Comparison of ENCODE assay signal across 14 cellular contexts in genomic region chr11:43515090-43515489, GRCh38.
DNase-seq lines count a peak whose midpoint lies in the region; ATAC-seq and TF ChIP-seq lines count a peak whose summit lies in the region.
"Had no signal": no experiment of that assay in that cellular context is flagged by ENCODE, and none has a peak within 500 bp of the region (broad histone marks: within the 10 kb centered on the region; RNA-seq: fewer than 3 reads in every experiment).

No MANE protein-coding gene starts in this region.

- H3K4me1 ChIP-seq in left ventricle myocardium inferior = no peaks in the 10 kb centered on the region
- H3K4me1 ChIP-seq in heart right ventricle = no peaks in the 10 kb centered on the region
- no peaks in the 10 kb centered on the region for H3K4me1 ChIP-seq in left lung

- 63 to 64% methylated on average over 6 of the region's 6 CpGs for WGBS in heart right ventricle, 2 donors

- no peak overlapping the region for H3K4me3 ChIP-seq in left ventricle myocardium inferior
- H3K4me3 ChIP-seq in heart right ventricle = no peak overlapping the region
- H3K4me3 ChIP-seq in left lung = no peak overlapping the region

- H3K27me3 ChIP-seq in left ventricle myocardium inferior (ENCODE audit: low read depth) (peaks cover 43% of the 10 kb centered on the region), heart right ventricle (peaks cover 0 to 10% (median 5%) of the 10 kb centered on the region in 7 donors), left lung (peaks cover 0 to 16% of the 10 kb centered on the region in 2 donors)

- intact Hi-C loops in left ventricle myocardium inferior (cut with micrococcal nuclease) = no loop called here
- intact Hi-C loops in heart right ventricle (cut with DNase I) = loop anchor here in 1 of 10 donors (10.0 kb wide), 1 partner anchor 50 kb away; no protein-coding TSS in a partner anchor
- intact Hi-C loops in left lung (cut with DNase I) = no loop called here

- no peak for DNase-seq in left ventricle myocardium inferior
- no peak for DNase-seq in heart right ventricle
- peak; percentile 5 for DNase-seq in NCI-H82 treated with DMSO at 0.1 percent for 48 hours (lab: John Stamatoyannopoulos, UW; ENCODE audit: unreplicated experiment)
- peak; percentile 10 for DNase-seq in dermis blood vessel endothelial cell
- no peak for DNase-seq in type B pancreatic cell (ENCODE audit: extremely low spot score, unreplicated experiment)
- DNase-seq in left lung = no peak
- DNase-seq: activated CD4-positive, alpha-beta T cell treated with anti-CD3 and anti-CD28 coated beads, Interleukin-2, amount 10 ng/mL, durations not matched to agents 24 days and 14 days; activated naive CD4-positive, alpha-beta T cell; AML-193; effector memory CD4-positive, alpha-beta T cell; MV-4-11; stimulated activated naive CD8-positive, alpha-beta T cell treated with anti-CD3 and anti-CD28 coated beads, Interleukin-15, Interleukin-2, amounts not matched to agents 100 U/mL and 50 U/mL, for 24 hours had no signal

- no peaks in the 10 kb centered on the region for H3K9me3 Mint-ChIP-seq in type B pancreatic cell

- H3K9me3 ChIP-seq in left ventricle myocardium inferior (replicated peaks) = peaks cover 4% of the 10 kb centered on the region
- peaks cover 0 to 6% (median 0%) of the 10 kb centered on the region in 11 donors for H3K9me3 ChIP-seq in heart right ventricle
- H3K9me3 ChIP-seq in left lung = peaks cover 0 to 2% of the 10 kb centered on the region in 2 donors

- peak; percentile 30 for TF ChIP-seq CTCF in left ventricle myocardium inferior (IDR thresholded peaks at IDR 0.05; ENCODE audit: borderline replicate concordance)
- TF ChIP-seq CTCF in heart right ventricle (IDR thresholded peaks at IDR 0.05) = peak in 4 of 9 donors; percentile 8 to 22 (median 17)
- peak; percentile 63 for TF ChIP-seq CTCF in type B pancreatic cell (conservative IDR thresholded peaks at IDR 0.05)
- TF ChIP-seq CTCF in left lung (IDR thresholded peaks at IDR 0.05) = no peak

- H3K36me3 ChIP-seq in left ventricle myocardium inferior (no peaks in the 10 kb centered on the region), heart right ventricle (no peaks in the 10 kb centered on the region), left lung (no peaks in the 10 kb centered on the region)

- H3K36me3 Mint-ChIP-seq in type B pancreatic cell = no peaks in the 10 kb centered on the region

- ATAC-seq in heart right ventricle = no peak
- no peak for ATAC-seq in left lung
- no peak for ATAC-seq in GM18907 (IDR thresholded peaks at IDR 0.05; ENCODE audit: unreplicated experiment)
- ATAC-seq in HG03520 (IDR thresholded peaks at IDR 0.05; ENCODE audit: unreplicated experiment) = no peak
- ATAC-seq: stimulated activated naive CD8-positive, alpha-beta T cell treated with anti-CD3 and anti-CD28 coated beads, Interleukin-15, Interleukin-2, amounts not matched to agents 100 U/mL and 50 U/mL, for 24 hours had no signal

- H3K27ac Mint-ChIP-seq in type B pancreatic cell = no peak overlapping the region
- H3K27ac Mint-ChIP-seq: activated CD4-positive, alpha-beta T cell treated with anti-CD3 and anti-CD28 coated beads, Interleukin-2, amount 10 ng/mL, durations not matched to agents 24 days and 14 days had no signal

- H3K4me1 Mint-ChIP-seq in type B pancreatic cell (ENCODE audit: unreplicated experiment) = no peaks in the 10 kb centered on the region
- H3K4me1 Mint-ChIP-seq: activated CD4-positive, alpha-beta T cell treated with anti-CD3 and anti-CD28 coated beads, Interleukin-2, amount 10 ng/mL, durations not matched to agents 24 days and 14 days had no signal

- no peak overlapping the region for H3K4me3 Mint-ChIP-seq in type B pancreatic cell
- H3K4me3 Mint-ChIP-seq: activated CD4-positive, alpha-beta T cell treated with anti-CD3 and anti-CD28 coated beads, Interleukin-2, amount 10 ng/mL, durations not matched to agents 24 days and 14 days had no signal

- H3K27ac ChIP-seq in left ventricle myocardium inferior (replicated peaks) (no peak overlapping the region), heart right ventricle (no peak overlapping the region), left lung (no peak overlapping the region)

- peaks cover 11% of the 10 kb centered on the region for H3K27me3 Mint-ChIP-seq in type B pancreatic cell
- H3K27me3 Mint-ChIP-seq: activated CD4-positive, alpha-beta T cell treated with anti-CD3 and anti-CD28 coated beads, Interleukin-2, amount 10 ng/mL, durations not matched to agents 24 days and 14 days had no signal

Comparison
In these comparisons a context has a peak if more than half of its experiments do, and no peak if none do; other contexts are left out.
1. DNase-seq: peak in NCI-H82 treated with DMSO at 0.1 percent for 48 hours (single experiment) and dermis blood vessel endothelial cell (single experiment); none in left ventricle myocardium inferior (single experiment), heart right ventricle (0 of 2), type B pancreatic cell (single experiment) and left lung (0 of 2).
2. CTCF ChIP-seq: peak in left ventricle myocardium inferior (single experiment) and type B pancreatic cell (single experiment); none in left lung (0 of 2).